8 cellular contexts compared by ENCODE assay signal in genomic region chr4:189941005-189941450, GRCh38. TPM values are rescaled to one million over a fixed set of nuclear protein-coding genes. Genes with fewer than 3 reads are reported as not detected.
A peak's percentile ranks its signal among the peaks of the same experiment; 100 is the strongest.
DNase-seq lines count a peak whose midpoint lies in the region; ATAC-seq and TF ChIP-seq lines count a peak whose summit lies in the region.

No MANE protein-coding gene starts in this region.

- H3K9me3 Mint-ChIP-seq in GM23338, result peaks cover 11% of the 10 kb centered on the region

- H3K27ac ChIP-seq in GM23338 (ENCODE audit: low read depth) (peak overlapping the region; percentile 80), WERI-Rb-1 (peak overlapping the region; percentile 88), left ventricle myocardium inferior (replicated peaks) (peak overlapping the region; percentile 93), spleen (peak overlapping the region; percentile 85 to 96 (median 92))

- H3K27ac Mint-ChIP-seq in GM23338, result peak overlapping the region; percentile 80; the same call in 1 of the 2 replicates

- no peaks in the 10 kb centered on the region for H3F3A ChIP-seq in GM23338 (replicated peaks; ENCODE audit: low read depth)

- H3K79me2 ChIP-seq in GM23338 (replicated peaks; ENCODE audit: insufficient read depth), result peaks cover 34% of the 10 kb centered on the region

- no peak for DNase-seq in GM23338 (ENCODE audit: low spot score)
- no peak for DNase-seq in WERI-Rb-1
- DNase-seq in left ventricle myocardium inferior, result no peak
- DNase-seq in spleen, result no peak
- DNase-seq in amygdala (lab: John Stamatoyannopoulos, UW), result no peak
- DNase-seq in AG08395 (ENCODE audit: low spot score), result no peak
- no peak for DNase-seq in T1000 (lab: John Stamatoyannopoulos, UW)

- no peaks in the 10 kb centered on the region; the same call in 1 of the 2 replicates for H3K36me3 ChIP-seq in GM23338 (ENCODE audit: insufficient read depth)
- peaks cover 3% of the 10 kb centered on the region; the same call in 1 of the 2 replicates for H3K36me3 ChIP-seq in WERI-Rb-1
- H3K36me3 ChIP-seq in left ventricle myocardium inferior, result peaks cover 3% of the 10 kb centered on the region
- peaks cover 0 to 18% (median 0%) of the 10 kb centered on the region in 6 donors for H3K36me3 ChIP-seq in spleen

- 0 out of 2 replicates have a peak, but pooled peaks cover 6% of the 10 kb centered on the region for H3K4me1 ChIP-seq in GM23338 (ENCODE audit: insufficient read depth)
- peaks cover 58% of the 10 kb centered on the region for H3K4me1 ChIP-seq in left ventricle myocardium inferior
- peaks cover 13 to 63% (median 47%) of the 10 kb centered on the region in 6 donors for H3K4me1 ChIP-seq in spleen

- peak overlapping the region; percentile 94 for H3K4me3 Mint-ChIP-seq in GM23338

- H3K9me3 ChIP-seq in WERI-Rb-1 (ENCODE audit: severe bottlenecking) (peaks cover 5% of the 10 kb centered on the region), left ventricle myocardium inferior (replicated peaks) (no peaks in the 10 kb centered on the region), spleen (peaks cover 0 to 3% (median 0%) of the 10 kb centered on the region in 8 donors)

- H3K9me2 ChIP-seq in GM23338 (ENCODE audit: insufficient read depth), result no peaks in the 10 kb centered on the region; the same call in 1 of the 2 replicates

- no peaks in the 10 kb centered on the region; the same call in 1 of the 2 replicates for H4K20me1 ChIP-seq in GM23338 (replicated peaks; ENCODE audit: insufficient read depth)

- ATAC-seq in GM23338 (no peak; the same call in 1 of the 3 replicates), GM21529 (IDR thresholded peaks at IDR 0.05; ENCODE audit: unreplicated experiment) (no peak)

- H2AFZ ChIP-seq in GM23338, result peak overlapping the region; percentile 93

- H3K4me2 ChIP-seq in GM23338, result peak overlapping the region; percentile 88

- H3K4me3 ChIP-seq in GM23338 (peak overlapping the region; percentile 97), WERI-Rb-1 (ENCODE audit: low read depth, low read length) (peak overlapping the region; percentile 99), left ventricle myocardium inferior (peak overlapping the region; percentile 97), spleen (peak overlapping the region; percentile 71 to 87 (median 80))

- H3K27me3 ChIP-seq in GM23338 (ENCODE audit: insufficient read depth) (no peaks in the 10 kb centered on the region), WERI-Rb-1 (ENCODE audit: insufficient read depth, low read depth, severe bottlenecking) (no peaks in the 10 kb centered on the region), left ventricle myocardium inferior (ENCODE audit: low read depth) (no peaks in the 10 kb centered on the region), spleen (replicated peaks in 1 of 7) (no peaks in the 10 kb centered on the region)

- H3K36me3 Mint-ChIP-seq in GM23338 (ENCODE audit: low read depth), result peaks cover 6% of the 10 kb centered on the region

- no peak for TF ChIP-seq CTCF in GM23338 (conservative IDR thresholded peaks at IDR 0.05; ENCODE audit: low read depth in 2 of 2)
- no peak for TF ChIP-seq CTCF in WERI-Rb-1 (IDR thresholded peaks at IDR 0.05; ENCODE audit: low read depth, low read length)
- TF ChIP-seq CTCF in left ventricle myocardium inferior (IDR thresholded peaks at IDR 0.05; ENCODE audit: borderline replicate concordance), result no peak
- TF ChIP-seq CTCF in spleen (IDR thresholded peaks at IDR 0.05 in 8 of 11, conservative IDR thresholded peaks at IDR 0.05 in 3 of 11), result no peak

- H3K4me1 Mint-ChIP-seq in GM23338, result peaks cover 10% of the 10 kb centered on the region

- TF ChIP-seq POLR2A in spleen (IDR thresholded peaks at IDR 0.05), result no peak

- intact Hi-C loops in left ventricle myocardium inferior (cut with micrococcal nuclease) (no loop called here), spleen (cut with DNase I; ENCODE audit: low total_unique reads) (no loop called here)

- peaks cover 8% of the 10 kb centered on the region for H3K27me3 Mint-ChIP-seq in GM23338 (ENCODE audit: insufficient read depth, low read depth, poor library complexity)

- 0 to 8% (median 1%) methylated on average over 22 to 31 of the region's 31 CpGs for WGBS in spleen, 5 donors

TF ChIP-seq in GM23338, 12 proteins besides CTCF, POLR2A, EP300 and RAD21 (continues in another document):
- no peak for TF ChIP-seq EZH2phosphoT487 (IDR thresholded peaks at IDR 0.05; ENCODE audit: unreplicated experiment)
- no peak for TF ChIP-seq REST (IDR thresholded peaks at IDR 0.05; ENCODE audit: unreplicated experiment)

RNA-seq across cellular contexts. Expression of gene FRG1, which starts 0.4 kb away (rescaled TPM):
- total RNA-seq in GM23338 (2014; rRNA removed; shearing (Covaris generic)), result 23.8 and 24.3 TPM in 2 replicates
- polyA plus RNA-seq in GM23338 (2016; fragmentation: Nextera tagmentation; extraction: Ambion mirVana), result 52.9 and 65.2 TPM in 2 replicates
- 32.7 TPM for total RNA-seq in left ventricle myocardium inferior
- 10 to 100 TPM; 34.2 to 45.9 (median 41.2) TPM for total RNA-seq in spleen
- 10 to 100 TPM; 36.2 to 55.3 (median 44.4) TPM for polyA plus RNA-seq in spleen
